In the genomic region with DNA sequence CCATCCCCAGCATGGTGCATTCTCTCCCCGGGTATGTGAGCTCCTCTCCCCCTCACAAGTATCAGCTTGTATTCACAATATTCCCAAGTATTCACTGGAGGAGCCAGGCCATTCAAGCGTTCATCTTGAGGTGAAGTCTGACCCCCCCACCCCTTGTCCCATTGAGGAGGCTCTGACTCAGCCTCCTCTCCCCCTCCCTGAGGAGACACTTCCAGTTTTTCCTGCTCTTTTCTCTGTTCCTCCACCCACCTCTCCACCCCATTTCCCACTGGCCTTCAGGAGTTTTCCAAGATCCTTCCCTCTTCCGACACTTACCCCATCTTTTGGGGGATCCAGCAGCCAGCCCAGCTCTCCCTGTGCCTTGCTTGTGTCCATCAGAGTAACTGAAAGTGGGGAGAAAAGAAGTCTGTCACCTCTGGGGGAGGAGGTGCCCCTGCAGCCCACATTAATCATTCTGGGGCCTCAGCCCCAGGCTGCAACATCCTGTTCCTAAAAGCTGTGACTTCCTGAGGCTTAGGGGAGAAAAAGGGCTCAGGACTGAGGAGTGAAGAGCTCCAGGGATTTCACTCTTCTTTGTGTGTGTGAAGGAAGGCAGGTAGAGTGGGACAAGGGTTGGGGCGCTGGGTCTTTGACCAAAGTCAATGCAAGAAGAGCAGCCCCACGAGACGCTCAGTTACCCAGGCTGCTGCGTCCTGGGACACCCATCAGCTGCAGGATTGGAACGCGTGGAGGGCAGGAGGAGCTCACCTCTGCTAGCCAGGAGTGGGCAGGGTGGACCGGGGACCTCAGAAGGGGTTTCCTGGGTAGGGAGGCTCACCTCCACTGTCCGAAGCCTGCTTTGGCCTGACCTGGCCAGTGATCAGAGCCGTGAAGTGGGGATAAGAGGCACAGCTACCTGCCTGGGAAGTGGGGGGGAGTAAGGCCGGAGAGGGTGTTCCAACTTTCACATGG, we compare ENCODE assay signal across 8 cellular contexts. TPM values are rescaled to one million over a fixed set of nuclear protein-coding genes. Genes with fewer than 3 reads are reported as not detected.
DNase-seq lines count a peak whose midpoint lies in the region; ATAC-seq and TF ChIP-seq lines count a peak whose summit lies in the region.

No MANE protein-coding gene starts in this region.

- POLR2A ChIA-PET in activated CD8-positive, alpha-beta T cell treated with anti-CD3 and anti-CD28 coated beads for 36 hours (lab: Charles Lee): interaction anchor here (0.6 to 3.0 kb wide), 12 partner anchors 10 to 146 kb away, joined by 3 to 11 read pairs (median 5); no protein-coding TSS in a partner anchor

- CTCF ChIA-PET in activated CD8-positive, alpha-beta T cell treated with anti-CD3 and anti-CD28 coated beads for 36 hours (lab: Charles Lee): interaction anchor here (0.8 to 7.9 kb wide), 17 partner anchors 9 to 192 kb away, joined by 3 to 78 read pairs (median 6); no protein-coding TSS in a partner anchor

- DNase-seq in Kasumi-1 (lab: John Stamatoyannopoulos, UW) (peak; percentile 67 to 71), OCI-M1 (lab: John Stamatoyannopoulos, UW) (no peak)
- DNase-seq in activated CD8-positive, alpha-beta T cell treated with anti-CD3 and anti-CD28 coated beads for 36 hours: peak; percentile 66
- peak; percentile 14 for DNase-seq in stimulated activated naive CD4-positive, alpha-beta T cell treated with Interleukin-2 at 50 U/mL for 16 hours (lab: John Stamatoyannopoulos, UW)

- intact Hi-C loops in activated CD8-positive, alpha-beta T cell treated with anti-CD3 and anti-CD28 coated beads for 36 hours (cut with micrococcal nuclease): loop anchor here (5.0 kb wide), 1 partner anchor 35 kb away; no protein-coding TSS in a partner anchor

- no peaks in the 10 kb centered on the region for H3K27me3 Mint-ChIP-seq in activated CD8-positive, alpha-beta T cell treated with anti-CD3 and anti-CD28 coated beads for 36 hours

- peak overlapping the region; percentile 74 for H3K4me3 ChIP-seq in iPS-18c (ENCODE audit: insufficient read depth, low read depth, low read length)

- H3K9me3 Mint-ChIP-seq in activated CD8-positive, alpha-beta T cell treated with anti-CD3 and anti-CD28 coated beads for 36 hours: no peaks in the 10 kb centered on the region

- peak overlapping the region; percentile 63 for H3K27ac Mint-ChIP-seq in activated CD8-positive, alpha-beta T cell treated with anti-CD3 and anti-CD28 coated beads for 36 hours

- peaks cover 59% of the 10 kb centered on the region for H3K4me1 Mint-ChIP-seq in activated CD8-positive, alpha-beta T cell treated with anti-CD3 and anti-CD28 coated beads for 36 hours (ENCODE audit: low read depth)

- no peaks in the 10 kb centered on the region for H3K36me3 Mint-ChIP-seq in activated CD8-positive, alpha-beta T cell treated with anti-CD3 and anti-CD28 coated beads for 36 hours (ENCODE audit: low read depth)

- no peak for TF ChIP-seq CTCF in activated CD8-positive, alpha-beta T cell treated with anti-CD3 and anti-CD28 coated beads for 36 hours (IDR thresholded peaks at IDR 0.05)

- ATAC-seq in activated CD8-positive, alpha-beta T cell treated with anti-CD3 and anti-CD28 coated beads for 36 hours: peak; percentile 81
- ATAC-seq in HG03442 (IDR thresholded peaks at IDR 0.05; ENCODE audit: unreplicated experiment) (no peak), HG03280 (IDR thresholded peaks at IDR 0.05; ENCODE audit: unreplicated experiment) (no peak), GM19455 (IDR thresholded peaks at IDR 0.05; ENCODE audit: unreplicated experiment) (no peak)

- H3K4me3 Mint-ChIP-seq in activated CD8-positive, alpha-beta T cell treated with anti-CD3 and anti-CD28 coated beads for 36 hours: peak overlapping the region; percentile 74

- no peaks in the 10 kb centered on the region for H3K9me3 ChIP-seq in iPS-18c (ENCODE audit: control insufficient read depth, insufficient read depth, low read length)

RNA-seq across cellular contexts. Expression of gene EPHA1, which starts 1.1 kb away (rescaled TPM):
- total RNA-seq in activated CD8-positive, alpha-beta T cell treated with anti-CD3 and anti-CD28 coated beads for 36 hours: 1 to 10 TPM; 2.4 to 2.8 TPM

RNA-seq across cellular contexts. Expression of gene ZYX, which starts 26.4 kb away (rescaled TPM):
- total RNA-seq in activated CD8-positive, alpha-beta T cell treated with anti-CD3 and anti-CD28 coated beads for 36 hours: 100 to 1,000 TPM; 111 to 120 TPM

RNA-seq across cellular contexts. Expression of gene TAS2R60, which starts 35.7 kb away (rescaled TPM):
- total RNA-seq in activated CD8-positive, alpha-beta T cell treated with anti-CD3 and anti-CD28 coated beads for 36 hours: not detected

RNA-seq across cellular contexts. Expression of gene FAM131B, which starts 45.1 kb away (rescaled TPM):
- 1 to 10 TPM; 2.7 to 2.9 TPM for total RNA-seq in activated CD8-positive, alpha-beta T cell treated with anti-CD3 and anti-CD28 coated beads for 36 hours
